Comparison of ENCODE assay signal across 22 cellular contexts in the genomic region with DNA sequence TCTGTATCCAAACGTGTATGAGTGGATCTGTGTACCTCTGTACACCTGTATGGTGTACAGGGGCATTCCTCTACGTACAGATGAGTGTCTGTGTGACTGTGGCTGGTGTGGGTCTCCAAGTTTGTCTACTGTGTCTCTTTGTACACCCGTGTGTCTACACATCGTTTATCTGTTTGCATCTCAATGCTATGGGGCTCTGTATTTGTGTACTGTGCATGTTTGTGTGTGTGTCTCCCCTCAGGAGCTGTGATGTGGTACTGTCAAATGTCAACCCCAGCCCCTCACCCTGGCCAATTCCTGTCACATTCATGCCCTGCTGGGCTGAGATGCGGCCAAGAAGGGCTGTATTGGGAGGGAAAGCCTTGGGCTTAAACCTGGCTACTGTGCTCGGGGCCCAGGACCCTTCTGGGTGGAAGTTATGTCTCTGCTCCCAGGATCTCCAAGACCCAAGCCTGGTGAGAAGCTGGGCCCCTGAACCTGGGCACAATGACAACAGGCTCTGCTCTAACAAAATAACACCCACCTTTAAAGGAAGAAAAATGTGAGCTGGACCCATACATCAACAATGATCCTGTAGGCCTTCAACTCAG. TPM values are rescaled to one million over a fixed set of nuclear protein-coding genes. Genes with fewer than 3 reads are reported as not detected.
A peak's percentile ranks its signal among the peaks of the same experiment; 100 is the strongest.
DNase-seq lines count a peak whose midpoint lies in the region; ATAC-seq, FAIRE-seq and TF ChIP-seq lines count a peak whose summit lies in the region.
"Had no signal": no experiment of that assay in that cellular context is flagged by ENCODE, and none has a peak within 500 bp of the region (broad histone marks: within the 10 kb centered on the region; RNA-seq: fewer than 3 reads in every experiment).

No MANE protein-coding gene starts in this region.

- intact Hi-C loops in heart left ventricle (cut with DNase I), result loop anchor here in 2 of 10 donors (10.0 kb wide), 2 partner anchors 114 to 116 kb away; no protein-coding TSS in a partner anchor

- TF ChIP-seq CTCF in RWPE1 (conservative IDR thresholded peaks at IDR 0.05; ENCODE audit: low read depth) (no peak), heart left ventricle (IDR thresholded peaks at IDR 0.05) (no peak)

- H3K4me2 ChIP-seq in mesenchymal stem cell (ENCODE audit: low read length, poor library complexity, severe bottlenecking) (no peak overlapping the region), neuronal stem cell (ENCODE audit: insufficient read depth, low read length, poor library complexity, severe bottlenecking) (no peak overlapping the region)
- H3K4me2 ChIP-seq: GM23338 had no signal

- no peak for ATAC-seq in heart left ventricle
- ATAC-seq: GM12878, GM23338 had no signal

- no peaks in the 10 kb centered on the region for H3K79me1 ChIP-seq in mesenchymal stem cell (replicated peaks; ENCODE audit: low read length, poor library complexity, severe bottlenecking)
- H3K79me1 ChIP-seq in neuronal stem cell (ENCODE audit: low read depth, low read length), result peaks cover 4% of the 10 kb centered on the region

- POLR2A ChIA-PET in RWPE1 (lab: Yijun Ruan, JAX; ENCODE audit: low non-redundant PET), result no interaction called here

- peak overlapping the region; percentile 61; the same call in 1 of the 2 replicates for H3K27ac ChIP-seq in RWPE1
- H3K27ac ChIP-seq in mesenchymal stem cell (ENCODE audit: low read length, poor library complexity, severe bottlenecking), result no peak overlapping the region
- H3K27ac ChIP-seq in neuronal stem cell (replicated peaks; ENCODE audit: low read length), result no peak overlapping the region
- H3K27ac ChIP-seq in heart left ventricle, result no peak overlapping the region
- H3K27ac ChIP-seq: HL-60 had no signal

- DNase-seq in GM12891 (ENCODE audit: insufficient read length, low spot score) (no peak), RWPE1 (ENCODE audit: low spot score) (no peak), mesenchymal stem cell (no peak), neuronal stem cell (ENCODE audit: low spot score) (no peak), heart left ventricle (no peak), NCI-H128 (lab: John Stamatoyannopoulos, UW; ENCODE audit: unreplicated experiment) (no peak)
- DNase-seq: ACHN; C1 segment of cervical spinal cord; CD4-positive, CD25-positive, alpha-beta regulatory T cell; CD8-positive, alpha-beta memory T cell; COR-L47; DMS 273 treated with DMSO at 0.1 percent for 48 hours; DMS53; DND-41; EL had no signal

- CTCF ChIA-PET in RWPE1 (lab: Yijun Ruan, JAX), result interaction anchor here (0.6 to 1.2 kb wide), 3 partner anchors 9 to 57 kb away, joined by 3 to 4 read pairs (median 4); no protein-coding TSS in a partner anchor

- FAIRE-seq in GM12891 (lab: Jason Lieb, UNC), result peak; percentile 28
- FAIRE-seq: GM12878, H54 had no signal

- H2BK5ac ChIP-seq in mesenchymal stem cell (ENCODE audit: low read depth, low read length, poor library complexity, severe bottlenecking), result no peak overlapping the region
- no peak overlapping the region for H2BK5ac ChIP-seq in neuronal stem cell (ENCODE audit: low read length)

- H2AFZ ChIP-seq in mesenchymal stem cell (ENCODE audit: low read depth, low read length) (no peak overlapping the region), neuronal stem cell (ENCODE audit: low read length) (no peak overlapping the region)
- H2AFZ ChIP-seq: GM23338 had no signal

- no peak overlapping the region for H3K14ac ChIP-seq in mesenchymal stem cell (ENCODE audit: low read length in 2 of 2)
- H3K14ac ChIP-seq in neuronal stem cell (ENCODE audit: low read length), result no peak overlapping the region

- H3K4ac ChIP-seq in mesenchymal stem cell (ENCODE audit: low read depth in 1 of 2, low read length in 2 of 2) (no peak overlapping the region), neuronal stem cell (ENCODE audit: low read length) (no peak overlapping the region)

- H2BK12ac ChIP-seq in mesenchymal stem cell (ENCODE audit: low read length in 2 of 2), result no peak overlapping the region
- no peak overlapping the region for H2BK12ac ChIP-seq in neuronal stem cell (ENCODE audit: low read length)

- WGBS in mesenchymal stem cell, result 78% methylated on average over 6 of the region's 6 CpGs
- WGBS in neuronal stem cell (ENCODE audit: extremely low coverage in 2 of 2, insufficient read length in 2 of 2, insufficient replicate concordance in 1 of 2), 2 donors, result no CpG with 5 or more reads among the region's 6 CpGs
- 78 to 86% (median 83%) methylated on average over 6 of the region's 6 CpGs for WGBS in heart left ventricle, 4 donors

- peak overlapping the region; percentile 29 for H4K91ac ChIP-seq in mesenchymal stem cell (ENCODE audit: low read length)
- H4K91ac ChIP-seq in neuronal stem cell (ENCODE audit: low read depth, low read length, poor library complexity), result no peak overlapping the region

- H3K9ac ChIP-seq in mesenchymal stem cell (ENCODE audit: low read length), result no peak overlapping the region
- H3K9ac ChIP-seq in neuronal stem cell (ENCODE audit: low read depth, low read length, poor library complexity), result no peak overlapping the region

- no peak for TF ChIP-seq POLR2A in GM12891 (IDR thresholded peaks at IDR 0.05; ENCODE audit: low read depth, low read length)
- no peak for TF ChIP-seq POLR2A in heart left ventricle (IDR thresholded peaks at IDR 0.05)

- H3K4me3 ChIP-seq in mesenchymal stem cell (ENCODE audit: insufficient read depth in 1 of 2, low read depth in 1 of 2, low read length in 2 of 2) (no peak overlapping the region), neuronal stem cell (ENCODE audit: low read length in 2 of 2) (no peak overlapping the region), heart left ventricle (no peak overlapping the region)
- H3K4me3 ChIP-seq: GM12878, GM23338 had no signal

- H4K8ac ChIP-seq in mesenchymal stem cell (ENCODE audit: low read length) (no peak overlapping the region), neuronal stem cell (ENCODE audit: low read depth, low read length) (no peak overlapping the region)

- H2AK5ac ChIP-seq in mesenchymal stem cell (ENCODE audit: low read length, severe bottlenecking) (no peak overlapping the region), neuronal stem cell (ENCODE audit: low read depth, low read length) (no peak overlapping the region)

- peaks cover 0 to 17% of the 10 kb centered on the region in 2 experiments for H3K27me3 ChIP-seq in mesenchymal stem cell (ENCODE audit: control insufficient read depth in 1 of 2, insufficient read depth in 1 of 2, low read length in 2 of 2)
- peaks cover 15 to 75% (median 36%) of the 10 kb centered on the region in 3 experiments for H3K27me3 ChIP-seq in neuronal stem cell (ENCODE audit: control insufficient read depth in 3 of 3, insufficient read depth in 3 of 3, low read depth in 1 of 3, low read length in 3 of 3)
- peaks cover 11 to 31% (median 24%) of the 10 kb centered on the region in 9 donors for H3K27me3 ChIP-seq in heart left ventricle

- H3K36me3 ChIP-seq in mesenchymal stem cell (ENCODE audit: control insufficient read depth in 1 of 2, insufficient read depth in 2 of 2, low read depth in 1 of 2, low read length in 2 of 2) (no peaks in the 10 kb centered on the region), neuronal stem cell (replicated peaks in 1 of 2; ENCODE audit: control insufficient read depth in 2 of 2, insufficient read depth in 2 of 2, low read length in 2 of 2) (no peaks in the 10 kb centered on the region), heart left ventricle (no peaks in the 10 kb centered on the region)
- H3K36me3 ChIP-seq: BE2C had no signal

- H3K23ac ChIP-seq in mesenchymal stem cell (ENCODE audit: low read length in 2 of 2), result no peak overlapping the region
- no peak overlapping the region for H3K23ac ChIP-seq in neuronal stem cell (ENCODE audit: low read depth, low read length, poor library complexity)

- H3K9me3 ChIP-seq in mesenchymal stem cell (ENCODE audit: control insufficient read depth, low read length) (no peaks in the 10 kb centered on the region), neuronal stem cell (replicated peaks in 1 of 2; ENCODE audit: control insufficient read depth in 2 of 2, insufficient read depth in 1 of 2, low read depth in 1 of 2, low read length in 2 of 2) (peaks cover 0 to 2% of the 10 kb centered on the region in 2 donors), heart left ventricle (no peaks in the 10 kb centered on the region)
- H3K9me3 ChIP-seq: BE2C had no signal

- H3K18ac ChIP-seq in mesenchymal stem cell (ENCODE audit: low read depth in 1 of 2, low read length in 2 of 2), result no peak overlapping the region
- H3K18ac ChIP-seq in neuronal stem cell (ENCODE audit: low read length), result no peak overlapping the region

- H3K4me1 ChIP-seq in mesenchymal stem cell (ENCODE audit: control insufficient read depth, insufficient read depth, low read depth, low read length) (peaks cover 22% of the 10 kb centered on the region), neuronal stem cell (ENCODE audit: control insufficient read depth in 2 of 2, insufficient read depth in 1 of 2, low read depth in 1 of 2, low read length in 2 of 2) (peaks cover 4 to 10% of the 10 kb centered on the region in 2 donors), heart left ventricle (peaks cover under 1 to 18% (median 13%) of the 10 kb centered on the region in 12 donors)

- H2BK120ac ChIP-seq in mesenchymal stem cell (ENCODE audit: low read depth, low read length), result no peak overlapping the region
- no peak overlapping the region for H2BK120ac ChIP-seq in neuronal stem cell (ENCODE audit: low read depth, low read length)

- peak overlapping the region; percentile 16 for H2BK15ac ChIP-seq in mesenchymal stem cell (ENCODE audit: low read depth, poor library complexity, severe bottlenecking)
- no peak overlapping the region for H2BK15ac ChIP-seq in neuronal stem cell (ENCODE audit: low read length)

RNA-seq across cellular contexts. Expression of gene NAGS, which starts 3.5 kb away (rescaled TPM):
- polyA plus RNA-seq in GM12891 (2012; ENCODE audit: low read depth, missing spikeins), result 0.51 TPM
- 0.86 TPM for polyA plus RNA-seq in mesenchymal stem cell (2013, experiment 1 of 2)
- 0.96 TPM for polyA plus RNA-seq in mesenchymal stem cell (2013, experiment 2 of 2)
- polyA plus RNA-seq in neuronal stem cell (2013, experiment 1 of 2), result 1.6 TPM
- 1.4 TPM for polyA plus RNA-seq in neuronal stem cell (2013, experiment 2 of 2)
- 1 to 10 TPM in 3 of 9 donors, under 1 TPM in 6; 0.20 to 1.2 (median 0.37) TPM for total RNA-seq in heart left ventricle
- polyA plus RNA-seq in heart left ventricle, result 1 to 10 TPM in 1 of 2 donors, under 1 TPM in 1; 0.57 to 1.2 TPM

RNA-seq across cellular contexts. Expression of gene TMEM101, which starts 13.8 kb away (rescaled TPM):
- 26.9 TPM for polyA plus RNA-seq in GM12891 (2012; ENCODE audit: low read depth, missing spikeins)
- 21.7 TPM for polyA plus RNA-seq in mesenchymal stem cell (2013, experiment 1 of 2)
- polyA plus RNA-seq in mesenchymal stem cell (2013, experiment 2 of 2), result 22.1 TPM
- 24.5 TPM for polyA plus RNA-seq in neuronal stem cell (2013, experiment 1 of 2)
- polyA plus RNA-seq in neuronal stem cell (2013, experiment 2 of 2), result 24.9 TPM
- total RNA-seq in heart left ventricle, result 10 to 100 TPM; 13.4 to 22.1 (median 19.3) TPM
- 10 to 100 TPM; 16.7 to 31.1 TPM for polyA plus RNA-seq in heart left ventricle

RNA-seq across cellular contexts. Expression of gene PYY, which starts 47.2 kb away (rescaled TPM):
- polyA plus RNA-seq in GM12891 (2012; ENCODE audit: low read depth, missing spikeins), result 0.21 TPM
- not detected for polyA plus RNA-seq in mesenchymal stem cell (2013, experiment 1 of 2)
- not detected for polyA plus RNA-seq in mesenchymal stem cell (2013, experiment 2 of 2)
- 0.70 TPM for polyA plus RNA-seq in neuronal stem cell (2013, experiment 1 of 2)
- polyA plus RNA-seq in neuronal stem cell (2013, experiment 2 of 2), result 0.65 TPM
- not detected for total RNA-seq in heart left ventricle
- not detected for polyA plus RNA-seq in heart left ventricle
- total RNA-seq: A172; CD4-positive, CD25-positive, alpha-beta regulatory T cell; CD8-positive, alpha-beta memory T cell; G401; GM12878 had no signal
- polyA plus RNA-seq: CD4-positive, CD25-positive, alpha-beta regulatory T cell; CD8-positive, alpha-beta memory T cell had no signal

RNA-seq across cellular contexts. Expression of gene PPY, which starts 58.7 kb away (rescaled TPM):
- polyA plus RNA-seq in GM12891 (2012; ENCODE audit: low read depth, missing spikeins), result not detected
- polyA plus RNA-seq in mesenchymal stem cell (2013, experiment 1 of 2), result not detected
- not detected for polyA plus RNA-seq in mesenchymal stem cell (2013, experiment 2 of 2)
- not detected for polyA plus RNA-seq in neuronal stem cell (2013, experiment 1 of 2)
- not detected for polyA plus RNA-seq in neuronal stem cell (2013, experiment 2 of 2)
- total RNA-seq in heart left ventricle, result not detected
- not detected for polyA plus RNA-seq in heart left ventricle
- total RNA-seq: A172; CD4-positive, CD25-positive, alpha-beta regulatory T cell; CD8-positive, alpha-beta memory T cell; G401; GM12878; GM23338 had no signal
- polyA plus RNA-seq: CD4-positive, CD25-positive, alpha-beta regulatory T cell; CD8-positive, alpha-beta memory T cell had no signal
